In genomic region chr12:27012239-27012981, GRCh38 we compare ENCODE assay signal across 1 cellular context.
TF ChIP-seq lines count a peak whose summit lies in the region.

No MANE protein-coding gene starts in this region.

TF ChIP-seq in HepG2, 621 proteins besides CTCF, POLR2A, EP300 and RAD21:
- no peak for TF ChIP-seq ZNF660 (CRISPR knock-in tag; IDR thresholded peaks at IDR 0.05; ENCODE audit: borderline replicate concordance, low read depth)
- peak; percentile 60 for TF ChIP-seq HNF4A (CRISPR knock-in tag; IDR thresholded peaks at IDR 0.05)
- TF ChIP-seq HMG20A (CRISPR knock-in tag; IDR thresholded peaks at IDR 0.05; ENCODE audit: borderline replicate concordance): no peak
- TF ChIP-seq ZFP90 (CRISPR knock-in tag; IDR thresholded peaks at IDR 0.05; ENCODE audit: borderline replicate concordance): no peak
- peak; percentile 88 for TF ChIP-seq BCL6 (CRISPR knock-in tag; IDR thresholded peaks at IDR 0.05)
- peak; percentile 49; the same call in 1 of the 2 replicates for TF ChIP-seq SOX5 (CRISPR knock-in tag; IDR thresholded peaks at IDR 0.05; ENCODE audit: borderline replicate concordance)
- TF ChIP-seq ZNF329 (CRISPR knock-in tag; IDR thresholded peaks at IDR 0.05; ENCODE audit: low read depth): no peak
- TF ChIP-seq SOX13 (IDR thresholded peaks at IDR 0.05): no peak
- TF ChIP-seq SOX13 (CRISPR knock-in tag; conservative IDR thresholded peaks at IDR 0.05 in 1 of 2, IDR thresholded peaks at IDR 0.05 in 1 of 2): peak in 1 of 2 experiments; percentile 52; a peak in 2 of 4 replicates
- TF ChIP-seq ZFP91 (CRISPR knock-in tag; IDR thresholded peaks at IDR 0.05; ENCODE audit: borderline replicate concordance): no peak
- peak; percentile 91 for TF ChIP-seq ZBTB38 (CRISPR knock-in tag; IDR thresholded peaks at IDR 0.05)
- no peak for TF ChIP-seq ZNF574 (CRISPR knock-in tag; IDR thresholded peaks at IDR 0.05)
- TF ChIP-seq, protein P1, sequence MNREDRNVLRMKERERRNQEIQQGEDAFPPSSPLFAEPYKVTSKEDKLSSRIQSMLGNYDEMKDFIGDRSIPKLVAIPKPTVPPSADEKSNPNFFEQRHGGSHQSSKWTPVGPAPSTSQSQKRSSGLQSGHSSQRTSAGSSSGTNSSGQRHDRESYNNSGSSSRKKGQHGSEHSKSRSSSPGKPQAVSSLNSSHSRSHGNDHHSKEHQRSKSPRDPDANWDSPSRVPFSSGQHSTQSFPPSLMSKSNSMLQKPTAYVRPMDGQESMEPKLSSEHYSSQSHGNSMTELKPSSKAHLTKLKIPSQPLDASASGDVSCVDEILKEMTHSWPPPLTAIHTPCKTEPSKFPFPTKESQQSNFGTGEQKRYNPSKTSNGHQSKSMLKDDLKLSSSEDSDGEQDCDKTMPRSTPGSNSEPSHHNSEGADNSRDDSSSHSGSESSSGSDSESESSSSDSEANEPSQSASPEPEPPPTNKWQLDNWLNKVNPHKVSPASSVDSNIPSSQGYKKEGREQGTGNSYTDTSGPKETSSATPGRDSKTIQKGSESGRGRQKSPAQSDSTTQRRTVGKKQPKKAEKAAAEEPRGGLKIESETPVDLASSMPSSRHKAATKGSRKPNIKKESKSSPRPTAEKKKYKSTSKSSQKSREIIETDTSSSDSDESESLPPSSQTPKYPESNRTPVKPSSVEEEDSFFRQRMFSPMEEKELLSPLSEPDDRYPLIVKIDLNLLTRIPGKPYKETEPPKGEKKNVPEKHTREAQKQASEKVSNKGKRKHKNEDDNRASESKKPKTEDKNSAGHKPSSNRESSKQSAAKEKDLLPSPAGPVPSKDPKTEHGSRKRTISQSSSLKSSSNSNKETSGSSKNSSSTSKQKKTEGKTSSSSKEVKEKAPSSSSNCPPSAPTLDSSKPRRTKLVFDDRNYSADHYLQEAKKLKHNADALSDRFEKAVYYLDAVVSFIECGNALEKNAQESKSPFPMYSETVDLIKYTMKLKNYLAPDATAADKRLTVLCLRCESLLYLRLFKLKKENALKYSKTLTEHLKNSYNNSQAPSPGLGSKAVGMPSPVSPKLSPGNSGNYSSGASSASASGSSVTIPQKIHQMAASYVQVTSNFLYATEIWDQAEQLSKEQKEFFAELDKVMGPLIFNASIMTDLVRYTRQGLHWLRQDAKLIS (CRISPR knock-in tag; IDR thresholded peaks at IDR 0.05): no peak
- TF ChIP-seq ZNF362 (CRISPR knock-in tag; IDR thresholded peaks at IDR 0.05; ENCODE audit: borderline replicate concordance): peak; percentile 60; the same call in 1 of the 2 replicates
- TF ChIP-seq NR2F6 (IDR thresholded peaks at IDR 0.05): 0 out of 2 replicates have a peak, but pooled peaks have one; percentile 4
- TF ChIP-seq NR2F6 (CRISPR knock-in tag; IDR thresholded peaks at IDR 0.05): no peak
- no peak for TF ChIP-seq ZNF546 (CRISPR knock-in tag; conservative IDR thresholded peaks at IDR 0.05)
- TF ChIP-seq, protein P2, sequence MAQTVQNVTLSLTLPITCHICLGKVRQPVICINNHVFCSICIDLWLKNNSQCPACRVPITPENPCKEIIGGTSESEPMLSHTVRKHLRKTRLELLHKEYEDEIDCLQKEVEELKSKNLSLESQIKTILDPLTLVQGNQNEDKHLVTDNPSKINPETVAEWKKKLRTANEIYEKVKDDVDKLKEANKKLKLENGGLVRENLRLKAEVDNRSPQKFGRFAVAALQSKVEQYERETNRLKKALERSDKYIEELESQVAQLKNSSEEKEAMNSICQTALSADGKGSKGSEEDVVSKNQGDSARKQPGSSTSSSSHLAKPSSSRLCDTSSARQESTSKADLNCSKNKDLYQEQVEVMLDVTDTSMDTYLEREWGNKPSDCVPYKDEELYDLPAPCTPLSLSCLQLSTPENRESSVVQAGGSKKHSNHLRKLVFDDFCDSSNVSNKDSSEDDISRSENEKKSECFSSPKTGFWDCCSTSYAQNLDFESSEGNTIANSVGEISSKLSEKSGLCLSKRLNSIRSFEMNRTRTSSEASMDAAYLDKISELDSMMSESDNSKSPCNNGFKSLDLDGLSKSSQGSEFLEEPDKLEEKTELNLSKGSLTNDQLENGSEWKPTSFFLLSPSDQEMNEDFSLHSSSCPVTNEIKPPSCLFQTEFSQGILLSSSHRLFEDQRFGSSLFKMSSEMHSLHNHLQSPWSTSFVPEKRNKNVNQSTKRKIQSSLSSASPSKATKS (CRISPR knock-in tag; IDR thresholded peaks at IDR 0.05): no peak
- peak; percentile 44 for TF ChIP-seq ZNF687 (CRISPR knock-in tag; IDR thresholded peaks at IDR 0.05)
- no peak for TF ChIP-seq STAT6 (CRISPR knock-in tag; IDR thresholded peaks at IDR 0.05; ENCODE audit: borderline replicate concordance)
- no peak for TF ChIP-seq DNMT1 (CRISPR knock-in tag; IDR thresholded peaks at IDR 0.05)
- 0 out of 2 replicates have a peak, but pooled peaks have one; percentile 14 for TF ChIP-seq SIX1 (CRISPR knock-in tag; IDR thresholded peaks at IDR 0.05; ENCODE audit: borderline replicate concordance)
- no peak for TF ChIP-seq ZNF543 (CRISPR knock-in tag; IDR thresholded peaks at IDR 0.05)
- no peak for TF ChIP-seq ZNF777 (CRISPR knock-in tag; IDR thresholded peaks at IDR 0.05)
- no peak for TF ChIP-seq ELF1 (CRISPR knock-in tag; IDR thresholded peaks at IDR 0.05)
- TF ChIP-seq, protein P3, sequence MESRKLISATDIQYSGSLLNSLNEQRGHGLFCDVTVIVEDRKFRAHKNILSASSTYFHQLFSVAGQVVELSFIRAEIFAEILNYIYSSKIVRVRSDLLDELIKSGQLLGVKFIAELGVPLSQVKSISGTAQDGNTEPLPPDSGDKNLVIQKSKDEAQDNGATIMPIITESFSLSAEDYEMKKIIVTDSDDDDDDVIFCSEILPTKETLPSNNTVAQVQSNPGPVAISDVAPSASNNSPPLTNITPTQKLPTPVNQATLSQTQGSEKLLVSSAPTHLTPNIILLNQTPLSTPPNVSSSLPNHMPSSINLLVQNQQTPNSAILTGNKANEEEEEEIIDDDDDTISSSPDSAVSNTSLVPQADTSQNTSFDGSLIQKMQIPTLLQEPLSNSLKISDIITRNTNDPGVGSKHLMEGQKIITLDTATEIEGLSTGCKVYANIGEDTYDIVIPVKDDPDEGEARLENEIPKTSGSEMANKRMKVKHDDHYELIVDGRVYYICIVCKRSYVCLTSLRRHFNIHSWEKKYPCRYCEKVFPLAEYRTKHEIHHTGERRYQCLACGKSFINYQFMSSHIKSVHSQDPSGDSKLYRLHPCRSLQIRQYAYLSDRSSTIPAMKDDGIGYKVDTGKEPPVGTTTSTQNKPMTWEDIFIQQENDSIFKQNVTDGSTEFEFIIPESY (CRISPR knock-in tag; IDR thresholded peaks at IDR 0.05): 0 out of 2 replicates have a peak, but pooled peaks have one; percentile 12
